Comparison of ENCODE assay signal across 1 cellular context in the genomic region with DNA sequence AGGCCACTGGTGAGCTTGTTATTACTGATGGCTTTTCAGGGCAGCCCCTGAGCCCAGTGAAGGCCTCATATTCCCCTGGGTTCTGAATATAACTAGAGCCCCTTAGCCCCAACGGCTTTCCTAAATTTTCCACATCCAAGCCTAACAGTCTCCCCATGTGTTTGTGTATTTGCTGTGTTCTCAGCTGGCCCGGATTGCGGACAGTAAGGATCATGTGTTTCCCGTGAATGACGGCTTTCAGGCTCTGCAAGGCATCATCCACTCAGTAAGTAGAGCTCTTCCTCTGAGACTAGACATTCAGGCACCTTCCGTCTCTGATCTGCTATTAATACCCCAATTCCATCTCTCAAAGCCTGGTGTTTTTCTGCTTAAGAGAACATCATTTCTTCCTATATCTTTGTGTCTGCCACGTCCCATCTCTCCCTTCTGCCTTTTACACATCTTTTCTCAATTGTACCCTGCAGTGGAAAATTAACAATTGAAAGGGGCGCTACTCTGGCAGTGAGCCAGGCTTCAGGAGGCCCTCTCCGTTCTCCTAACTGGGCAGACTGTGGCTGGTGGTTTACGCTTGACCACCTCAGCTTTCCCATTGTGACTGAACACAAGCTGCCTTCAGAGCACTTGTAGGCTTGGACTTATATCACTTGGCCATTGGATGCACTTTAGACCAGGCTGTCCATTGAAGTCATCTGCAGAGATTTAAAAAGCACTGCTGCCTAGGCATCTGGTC.
TF ChIP-seq lines count a peak whose summit lies in the region.

No MANE protein-coding gene starts in this region.

TF ChIP-seq in WTC11, 78 proteins besides CTCF, POLR2A, EP300 and RAD21 (continued from another document):
- TF ChIP-seq, protein P1, sequence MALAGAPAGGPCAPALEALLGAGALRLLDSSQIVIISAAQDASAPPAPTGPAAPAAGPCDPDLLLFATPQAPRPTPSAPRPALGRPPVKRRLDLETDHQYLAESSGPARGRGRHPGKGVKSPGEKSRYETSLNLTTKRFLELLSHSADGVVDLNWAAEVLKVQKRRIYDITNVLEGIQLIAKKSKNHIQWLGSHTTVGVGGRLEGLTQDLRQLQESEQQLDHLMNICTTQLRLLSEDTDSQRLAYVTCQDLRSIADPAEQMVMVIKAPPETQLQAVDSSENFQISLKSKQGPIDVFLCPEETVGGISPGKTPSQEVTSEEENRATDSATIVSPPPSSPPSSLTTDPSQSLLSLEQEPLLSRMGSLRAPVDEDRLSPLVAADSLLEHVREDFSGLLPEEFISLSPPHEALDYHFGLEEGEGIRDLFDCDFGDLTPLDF (CRISPR knock-in tag; IDR thresholded peaks at IDR 0.05) = no peak
- TF ChIP-seq, protein P2, sequence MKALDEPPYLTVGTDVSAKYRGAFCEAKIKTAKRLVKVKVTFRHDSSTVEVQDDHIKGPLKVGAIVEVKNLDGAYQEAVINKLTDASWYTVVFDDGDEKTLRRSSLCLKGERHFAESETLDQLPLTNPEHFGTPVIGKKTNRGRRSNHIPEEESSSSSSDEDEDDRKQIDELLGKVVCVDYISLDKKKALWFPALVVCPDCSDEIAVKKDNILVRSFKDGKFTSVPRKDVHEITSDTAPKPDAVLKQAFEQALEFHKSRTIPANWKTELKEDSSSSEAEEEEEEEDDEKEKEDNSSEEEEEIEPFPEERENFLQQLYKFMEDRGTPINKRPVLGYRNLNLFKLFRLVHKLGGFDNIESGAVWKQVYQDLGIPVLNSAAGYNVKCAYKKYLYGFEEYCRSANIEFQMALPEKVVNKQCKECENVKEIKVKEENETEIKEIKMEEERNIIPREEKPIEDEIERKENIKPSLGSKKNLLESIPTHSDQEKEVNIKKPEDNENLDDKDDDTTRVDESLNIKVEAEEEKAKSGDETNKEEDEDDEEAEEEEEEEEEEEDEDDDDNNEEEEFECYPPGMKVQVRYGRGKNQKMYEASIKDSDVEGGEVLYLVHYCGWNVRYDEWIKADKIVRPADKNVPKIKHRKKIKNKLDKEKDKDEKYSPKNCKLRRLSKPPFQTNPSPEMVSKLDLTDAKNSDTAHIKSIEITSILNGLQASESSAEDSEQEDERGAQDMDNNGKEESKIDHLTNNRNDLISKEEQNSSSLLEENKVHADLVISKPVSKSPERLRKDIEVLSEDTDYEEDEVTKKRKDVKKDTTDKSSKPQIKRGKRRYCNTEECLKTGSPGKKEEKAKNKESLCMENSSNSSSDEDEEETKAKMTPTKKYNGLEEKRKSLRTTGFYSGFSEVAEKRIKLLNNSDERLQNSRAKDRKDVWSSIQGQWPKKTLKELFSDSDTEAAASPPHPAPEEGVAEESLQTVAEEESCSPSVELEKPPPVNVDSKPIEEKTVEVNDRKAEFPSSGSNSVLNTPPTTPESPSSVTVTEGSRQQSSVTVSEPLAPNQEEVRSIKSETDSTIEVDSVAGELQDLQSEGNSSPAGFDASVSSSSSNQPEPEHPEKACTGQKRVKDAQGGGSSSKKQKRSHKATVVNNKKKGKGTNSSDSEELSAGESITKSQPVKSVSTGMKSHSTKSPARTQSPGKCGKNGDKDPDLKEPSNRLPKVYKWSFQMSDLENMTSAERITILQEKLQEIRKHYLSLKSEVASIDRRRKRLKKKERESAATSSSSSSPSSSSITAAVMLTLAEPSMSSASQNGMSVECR (CRISPR knock-in tag; IDR thresholded peaks at IDR 0.05; ENCODE audit: borderline replicate concordance) = no peak
- no peak for TF ChIP-seq ZBTB21 (CRISPR knock-in tag; IDR thresholded peaks at IDR 0.05; ENCODE audit: borderline replicate concordance)
- no peak for TF ChIP-seq NFE2L1 (CRISPR knock-in tag; IDR thresholded peaks at IDR 0.05)
- TF ChIP-seq ZNF416 (CRISPR knock-in tag; IDR thresholded peaks at IDR 0.05) = no peak
- no peak for TF ChIP-seq KAT7 (CRISPR knock-in tag; IDR thresholded peaks at IDR 0.05; ENCODE audit: borderline replicate concordance)
- TF ChIP-seq FOXP1 (CRISPR knock-in tag; IDR thresholded peaks at IDR 0.05; ENCODE audit: borderline replicate concordance) = no peak
- TF ChIP-seq ZNF232 (CRISPR knock-in tag; IDR thresholded peaks at IDR 0.05) = no peak
- TF ChIP-seq, protein P3, sequence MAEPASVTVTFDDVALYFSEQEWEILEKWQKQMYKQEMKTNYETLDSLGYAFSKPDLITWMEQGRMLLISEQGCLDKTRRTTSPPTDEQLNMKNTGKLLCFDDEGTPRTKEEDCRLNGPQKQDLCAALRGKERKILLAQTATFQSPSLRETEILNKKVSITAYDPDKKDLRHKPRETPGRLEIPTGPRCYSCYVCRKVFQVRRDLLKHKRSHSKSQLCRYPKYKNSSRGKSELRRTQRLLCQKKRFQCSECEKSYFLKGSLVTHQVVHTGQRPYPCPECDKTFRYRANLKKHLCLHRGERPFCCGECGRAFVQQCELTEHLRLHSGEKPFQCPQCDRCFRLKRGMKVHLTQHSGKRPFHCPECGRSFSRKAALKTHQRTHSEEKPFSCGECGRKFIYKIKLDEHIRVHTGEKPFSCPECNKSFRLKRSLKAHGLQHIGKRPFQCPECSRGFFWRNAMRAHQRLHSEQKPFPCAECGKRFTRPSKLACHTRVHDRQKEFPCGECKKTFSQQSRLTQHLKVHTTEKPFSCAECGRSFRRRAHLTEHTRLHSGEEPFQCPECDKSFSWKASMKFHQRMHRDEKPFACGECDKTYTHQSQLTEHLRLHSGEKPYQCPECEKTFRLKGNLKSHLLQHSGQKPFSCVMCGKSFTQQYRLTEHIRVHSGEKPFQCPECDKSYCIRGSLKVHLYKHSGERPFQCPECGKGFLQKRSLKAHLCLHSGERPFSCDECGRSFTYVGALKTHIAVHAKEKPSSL (CRISPR knock-in tag; conservative IDR thresholded peaks at IDR 0.05) = no peak
- TF ChIP-seq GRHL2 (CRISPR knock-in tag; IDR thresholded peaks at IDR 0.05; ENCODE audit: insufficient replicate concordance, severe bottlenecking) = no peak
